ENCODE assay signal across 7 cellular contexts in genomic region chr17:45160505-45161287, GRCh38. TPM values are rescaled to one million over a fixed set of nuclear protein-coding genes. Genes with fewer than 3 reads are reported as not detected.
DNase-seq lines count a peak whose midpoint lies in the region; ATAC-seq and TF ChIP-seq lines count a peak whose summit lies in the region.

No MANE protein-coding gene starts in this region.

- peaks cover 15% of the 10 kb centered on the region for H3K36me3 Mint-ChIP-seq in activated CD8-positive, alpha-beta memory T cell treated with anti-CD3 and anti-CD28 coated beads, Interleukin-2, amount 10 ng/mL, durations not matched to agents 7 days and 5 days
- no peaks in the 10 kb centered on the region for H3K36me3 Mint-ChIP-seq in endothelial cell (ENCODE audit: low read depth, unreplicated experiment)

- peak overlapping the region; percentile 98 for H3K4me3 Mint-ChIP-seq in activated CD8-positive, alpha-beta memory T cell treated with anti-CD3 and anti-CD28 coated beads, Interleukin-2, amount 10 ng/mL, durations not matched to agents 7 days and 5 days
- peak overlapping the region; percentile 99 for H3K4me3 Mint-ChIP-seq in endothelial cell (ENCODE audit: unreplicated experiment)
- H3K4me3 Mint-ChIP-seq in stimulated activated naive CD8-positive, alpha-beta T cell treated with anti-CD3 and anti-CD28 coated beads, Interleukin-15, amount 100 ng/mL, for 72 hours, result peak overlapping the region; percentile 95 to 97

- CTCF ChIA-PET in activated CD8-positive, alpha-beta memory T cell treated with anti-CD3 and anti-CD28 coated beads, Interleukin-2, amount 10 ng/mL, durations not matched to agents 7 days and 5 days (lab: Charles Lee), result interaction anchor here (0.8 to 24.7 kb wide), 16 partner anchors 10 to 153 kb away, joined by 3 to 583 read pairs (median 3); partner anchors contain the start of genes ACBD4, HEXIM1 and PLCD3

- peak overlapping the region; percentile 94 to 98 for H3K4me3 ChIP-seq in mucosa of rectum (ENCODE audit: low read length in 2 of 2)

- H3K4me1 ChIP-seq in mucosa of rectum (ENCODE audit: control insufficient read depth in 2 of 2, insufficient read depth in 2 of 2, low read length in 2 of 2), result peaks cover 23 to 33% of the 10 kb centered on the region in 2 donors

- H3K27ac Mint-ChIP-seq in activated CD8-positive, alpha-beta memory T cell treated with anti-CD3 and anti-CD28 coated beads, Interleukin-2, amount 10 ng/mL, durations not matched to agents 7 days and 5 days, result peak overlapping the region; percentile 99
- peak overlapping the region; percentile 99 for H3K27ac Mint-ChIP-seq in endothelial cell (ENCODE audit: unreplicated experiment)
- H3K27ac Mint-ChIP-seq in stimulated activated naive CD8-positive, alpha-beta T cell treated with anti-CD3 and anti-CD28 coated beads, Interleukin-15, amount 100 ng/mL, for 72 hours, result peak overlapping the region; percentile 99

- H3K36me3 ChIP-seq in mucosa of rectum (ENCODE audit: control insufficient read depth in 2 of 2, insufficient read depth in 2 of 2, low read length in 2 of 2), result peaks cover 0 to 2% of the 10 kb centered on the region in 2 donors

- ATAC-seq in GM18502 (IDR thresholded peaks at IDR 0.05; ENCODE audit: poor library complexity, unreplicated experiment), result peak; percentile 19
- ATAC-seq in HG02884 (IDR thresholded peaks at IDR 0.05; ENCODE audit: unreplicated experiment), result peak; percentile 12
- peak; percentile 17 for ATAC-seq in activated CD8-positive, alpha-beta memory T cell treated with anti-CD3 and anti-CD28 coated beads, Interleukin-2, amount 10 ng/mL, durations not matched to agents 7 days and 5 days
- ATAC-seq in stimulated activated naive CD8-positive, alpha-beta T cell treated with anti-CD3 and anti-CD28 coated beads, Interleukin-15, amount 100 ng/mL, for 72 hours, result peak; percentile 31

- H3K27me3 Mint-ChIP-seq in activated CD8-positive, alpha-beta memory T cell treated with anti-CD3 and anti-CD28 coated beads, Interleukin-2, amount 10 ng/mL, durations not matched to agents 7 days and 5 days, result no peaks in the 10 kb centered on the region
- H3K27me3 Mint-ChIP-seq in endothelial cell (ENCODE audit: unreplicated experiment), result peaks cover 9% of the 10 kb centered on the region
- no peaks in the 10 kb centered on the region for H3K27me3 Mint-ChIP-seq in stimulated activated naive CD8-positive, alpha-beta T cell treated with anti-CD3 and anti-CD28 coated beads, Interleukin-15, amount 100 ng/mL, for 72 hours

- peaks cover 44% of the 10 kb centered on the region for H3K4me1 Mint-ChIP-seq in activated CD8-positive, alpha-beta memory T cell treated with anti-CD3 and anti-CD28 coated beads, Interleukin-2, amount 10 ng/mL, durations not matched to agents 7 days and 5 days
- H3K4me1 Mint-ChIP-seq in endothelial cell (ENCODE audit: unreplicated experiment), result peaks cover 16% of the 10 kb centered on the region
- H3K4me1 Mint-ChIP-seq in stimulated activated naive CD8-positive, alpha-beta T cell treated with anti-CD3 and anti-CD28 coated beads, Interleukin-15, amount 100 ng/mL, for 72 hours, result peaks cover 56% of the 10 kb centered on the region

- H3K9me3 Mint-ChIP-seq in activated CD8-positive, alpha-beta memory T cell treated with anti-CD3 and anti-CD28 coated beads, Interleukin-2, amount 10 ng/mL, durations not matched to agents 7 days and 5 days (ENCODE audit: low read depth), result no peaks in the 10 kb centered on the region
- no peaks in the 10 kb centered on the region for H3K9me3 Mint-ChIP-seq in endothelial cell (ENCODE audit: unreplicated experiment)
- H3K9me3 Mint-ChIP-seq in stimulated activated naive CD8-positive, alpha-beta T cell treated with anti-CD3 and anti-CD28 coated beads, Interleukin-15, amount 100 ng/mL, for 72 hours, result no peaks in the 10 kb centered on the region

- TF ChIP-seq CTCF in endothelial cell (IDR thresholded peaks at IDR 0.05; ENCODE audit: unreplicated experiment), result no peak

- DNase-seq in NCI-H460 (ENCODE audit: extremely low read depth, low read depth), result peak; percentile 51
- DNase-seq in activated CD8-positive, alpha-beta memory T cell treated with anti-CD3 and anti-CD28 coated beads, Interleukin-2, amount 10 ng/mL, durations not matched to agents 7 days and 5 days, result peak; percentile 70
- DNase-seq in endothelial cell (ENCODE audit: low spot score), result peak; percentile 78
- DNase-seq in stimulated activated naive CD8-positive, alpha-beta T cell treated with anti-CD3 and anti-CD28 coated beads, Interleukin-15, amount 100 ng/mL, for 72 hours, result peak in 1 of 2 donors; percentile 60

- H3K9me3 ChIP-seq in mucosa of rectum (ENCODE audit: control insufficient read depth in 2 of 2, low read length in 2 of 2), result no peaks in the 10 kb centered on the region

- peak overlapping the region; percentile 99 for H3K9ac ChIP-seq in mucosa of rectum (ENCODE audit: low read depth in 1 of 2, low read length in 2 of 2)

- H3K27me3 ChIP-seq in mucosa of rectum (ENCODE audit: control insufficient read depth in 2 of 2, insufficient read depth in 2 of 2, low read length in 2 of 2), result no peaks in the 10 kb centered on the region

- peak overlapping the region; percentile 97 to 99 for H3K27ac ChIP-seq in mucosa of rectum (ENCODE audit: low read depth in 2 of 2, low read length in 2 of 2)

RNA-seq across cellular contexts. Expression of gene HEXIM2, which starts 1.0 kb away (rescaled TPM):
- total RNA-seq in NCI-H460 (2014; rRNA removed; shearing (Covaris generic)), result 4.0 and 6.4 TPM in 2 replicates
- 9.2 and 9.3 TPM in 2 replicates for polyA plus RNA-seq in NCI-H460 (2014; cell fraction: nucleus; rRNA removed)
- total RNA-seq in activated CD8-positive, alpha-beta memory T cell treated with anti-CD3 and anti-CD28 coated beads, Interleukin-2, amount 10 ng/mL, durations not matched to agents 7 days and 5 days, result 1 to 10 TPM; 6.9 to 7.5 TPM
- 13.0 TPM for total RNA-seq in endothelial cell (ENCODE audit: unreplicated experiment)

RNA-seq across cellular contexts. Expression of gene HEXIM1, which starts 12.4 kb away (rescaled TPM):
- total RNA-seq in NCI-H460 (2014; rRNA removed; shearing (Covaris generic)), result 11.5 and 19.0 TPM in 2 replicates
- polyA plus RNA-seq in NCI-H460 (2014; cell fraction: nucleus; rRNA removed), result 5.2 and 7.5 TPM in 2 replicates
- 10 to 100 TPM; 40.2 to 42.4 TPM for total RNA-seq in activated CD8-positive, alpha-beta memory T cell treated with anti-CD3 and anti-CD28 coated beads, Interleukin-2, amount 10 ng/mL, durations not matched to agents 7 days and 5 days
- 22.6 TPM for total RNA-seq in endothelial cell (ENCODE audit: unreplicated experiment)

RNA-seq across cellular contexts. Expression of gene ACBD4, which starts 25.2 kb away (rescaled TPM):
- total RNA-seq in NCI-H460 (2014; rRNA removed; shearing (Covaris generic)), result 12.0 and 12.3 TPM in 2 replicates
- 42.4 and 51.4 TPM in 2 replicates for polyA plus RNA-seq in NCI-H460 (2014; cell fraction: nucleus; rRNA removed)
- total RNA-seq in activated CD8-positive, alpha-beta memory T cell treated with anti-CD3 and anti-CD28 coated beads, Interleukin-2, amount 10 ng/mL, durations not matched to agents 7 days and 5 days, result 10 to 100 TPM; 14.9 to 20.6 TPM
- 9.4 TPM for total RNA-seq in endothelial cell (ENCODE audit: unreplicated experiment)

RNA-seq across cellular contexts. Expression of gene PLCD3, which starts 28.4 kb away (rescaled TPM):
- total RNA-seq in NCI-H460 (2014; rRNA removed; shearing (Covaris generic)), result 92.9 and 99.6 TPM in 2 replicates
- polyA plus RNA-seq in NCI-H460 (2014; cell fraction: nucleus; rRNA removed), result 78.6 and 108 TPM in 2 replicates
- 1 to 10 TPM; 2.6 to 5.2 TPM for total RNA-seq in activated CD8-positive, alpha-beta memory T cell treated with anti-CD3 and anti-CD28 coated beads, Interleukin-2, amount 10 ng/mL, durations not matched to agents 7 days and 5 days
- total RNA-seq in endothelial cell (ENCODE audit: unreplicated experiment), result 9.7 TPM
